Comparison of ENCODE assay signal across 10 cellular contexts in genomic region chr5:148469446-148470062, GRCh38.
DNase-seq lines count a peak whose midpoint lies in the region; ATAC-seq, FAIRE-seq and TF ChIP-seq lines count a peak whose summit lies in the region.
"Had no signal": no experiment of that assay in that cellular context is flagged by ENCODE, and none has a peak within 500 bp of the region (broad histone marks: within the 10 kb centered on the region; RNA-seq: fewer than 3 reads in every experiment).

No MANE protein-coding gene starts in this region.

- no CpG with 5 or more reads among the region's 5 CpGs for WGBS in IMR-90 (ENCODE audit: extremely low coverage in 2 of 2, insufficient read length in 1 of 2), 2 experiments
- 13% methylated on average over 5 of the region's 5 CpGs for WGBS in K562 (ENCODE audit: insufficient coverage, low coverage, missing lambda C conversion rate)

- H2AFZ ChIP-seq in IMR-90 (replicated peaks; ENCODE audit: low read length, poor library complexity) (peak overlapping the region; percentile 4), K562 (ENCODE audit: low read depth, low read length) (peak overlapping the region; percentile 12; the same call in 1 of the 2 replicates)

- H2BK15ac ChIP-seq in IMR-90 (ENCODE audit: low read depth, low read length) = no peak overlapping the region

- FAIRE-seq in K562 (lab: Jason Lieb, UNC) = no peak
- FAIRE-seq in urothelium cell line (lab: Jason Lieb, UNC) = no peak
- FAIRE-seq: frontal cortex had no signal

- H3K14ac ChIP-seq in IMR-90 (replicated peaks; ENCODE audit: low read depth, low read length) = no peak overlapping the region

- H3K9me3 ChIP-seq in IMR-90 (ENCODE audit: control insufficient read depth, insufficient read depth, low read length) (no peaks in the 10 kb centered on the region), K562 (replicated peaks; ENCODE audit: control insufficient read depth, insufficient read depth, low read depth, low read length) (no peaks in the 10 kb centered on the region), skeletal muscle satellite cell (replicated peaks; ENCODE audit: low read length) (no peaks in the 10 kb centered on the region)

- H4K5ac ChIP-seq in IMR-90 (ENCODE audit: low read depth, low read length) = no peak overlapping the region

- H3K9me1 ChIP-seq in IMR-90 (ENCODE audit: insufficient read depth, low read length) (no peaks in the 10 kb centered on the region), K562 (ENCODE audit: control insufficient read depth, insufficient read depth, low read length) (no peaks in the 10 kb centered on the region)

- H2AK9ac ChIP-seq in IMR-90 (replicated peaks; ENCODE audit: low read depth, low read length, poor library complexity) = no peak overlapping the region

- TF ChIP-seq EP300 in K562 (IDR thresholded peaks at IDR 0.05; ENCODE audit: low read length) = no peak

- no peaks in the 10 kb centered on the region; the same call in 1 of the 2 replicates for H3K27me3 ChIP-seq in IMR-90 (ENCODE audit: control insufficient read depth, insufficient read depth, low read length)
- no peaks in the 10 kb centered on the region for H3K27me3 ChIP-seq in K562 (ENCODE audit: control insufficient read depth in 2 of 2, insufficient read depth in 2 of 2, low read length in 2 of 2)
- H3K27me3 ChIP-seq in skeletal muscle satellite cell (ENCODE audit: control insufficient read depth, insufficient read depth, low read length) = no peaks in the 10 kb centered on the region

- CTCF ChIA-PET in IMR-90 (lab: Yijun Ruan, JAX) = interaction anchor here (0.6 to 1.3 kb wide), 4 partner anchors 9 to 341 kb away, joined by 3 to 4 read pairs (median 3); no protein-coding TSS in a partner anchor
- CTCF ChIA-PET in K562 (lab: Yijun Ruan, JAX; ENCODE audit: low intra/inter-chr PET ratio) = no interaction called here

- H3K56ac ChIP-seq in IMR-90 (ENCODE audit: extremely low read depth, insufficient read depth, low read length) = no peak overlapping the region

- no peak overlapping the region for H4K8ac ChIP-seq in IMR-90 (ENCODE audit: low read depth in 2 of 2, low read length in 2 of 2)

- BruUV-seq in IMR-90 (replicated peaks; lab: Mats Ljungman, UMichigan) (no TSS peak), K562 (replicated peaks; lab: Mats Ljungman, UMichigan) (no TSS peak)

- H3K9ac ChIP-seq in IMR-90 (ENCODE audit: low read depth, low read length) (no peak overlapping the region), K562 (ENCODE audit: insufficient read depth in 1 of 2, low read depth in 2 of 2, low read length in 2 of 2) (no peak overlapping the region), skeletal muscle satellite cell (ENCODE audit: low read depth, low read length) (no peak overlapping the region)

- no peak overlapping the region for H2AK5ac ChIP-seq in IMR-90 (ENCODE audit: low read depth, low read length)

- no peak overlapping the region for H3K23ac ChIP-seq in IMR-90 (ENCODE audit: low read depth, low read length)

- POLR2A ChIA-PET in IMR-90 (lab: Charles Lee; ENCODE audit: unreplicated experiment) = interaction anchor here (0.6 kb wide), 1 partner anchor 56 kb away, joined by 3 read pairs; no protein-coding TSS in a partner anchor
- POLR2A ChIA-PET in K562 (lab: Yijun Ruan, JAX) = interaction anchor here (1.0 kb wide), 2 partner anchors 9 to 258 kb away, joined by 3 to 4 read pairs; no protein-coding TSS in a partner anchor

- peak; percentile 79 for ATAC-seq in IMR-90 (ENCODE audit: low read depth)
- no peak for ATAC-seq in K562
- ATAC-seq in HG02981 (IDR thresholded peaks at IDR 0.05; ENCODE audit: unreplicated experiment) = no peak
- ATAC-seq in HG03159 (IDR thresholded peaks at IDR 0.05; ENCODE audit: unreplicated experiment) = no peak
- ATAC-seq: activated T-cell treated with anti-CD3 and anti-CD28 coated beads, Interleukin-2, amount 50 U/mL, for 72 hours had no signal

- peak overlapping the region; percentile 63 for H3K4me2 ChIP-seq in IMR-90 (ENCODE audit: low read depth, low read length)
- H3K4me2 ChIP-seq in K562 (ENCODE audit: insufficient read depth, low read length) = no peak overlapping the region
- H3K4me2 ChIP-seq in skeletal muscle satellite cell (ENCODE audit: low read length) = peak overlapping the region; percentile 46

- H4K91ac ChIP-seq in IMR-90 (ENCODE audit: insufficient read depth, low read depth, low read length) = no peak overlapping the region

- H4K20me1 ChIP-seq in IMR-90 (ENCODE audit: insufficient read depth, low read length) (no peaks in the 10 kb centered on the region), K562 (replicated peaks; ENCODE audit: control insufficient read depth, insufficient read depth, low read length) (no peaks in the 10 kb centered on the region)

- H3K79me1 ChIP-seq in IMR-90 (ENCODE audit: low read depth in 1 of 2, low read length in 2 of 2) = no peaks in the 10 kb centered on the region

- H3K79me2 ChIP-seq in K562 (ENCODE audit: control insufficient read depth, insufficient read depth, low read length) = no peaks in the 10 kb centered on the region

- intact Hi-C loops in IMR-90 (cut with micrococcal nuclease) (loop anchor here (1.0 kb wide), 1 partner anchor 14 kb away; no protein-coding TSS in a partner anchor), K562 (cut with micrococcal nuclease) (no loop called here)

- in situ Hi-C loops in IMR-90 (cut with MboI; ENCODE audit: low sequenced_read_pairs) (no loop called here), K562 (cut with MboI) (no loop called here)

- dilution Hi-C loops in IMR-90 (cut with HindIII; ENCODE audit: low sequenced_read_pairs, unreplicated experiment) = no loop called here

- no peak overlapping the region for H2BK20ac ChIP-seq in IMR-90 (ENCODE audit: low read depth, low read length)

- no peak overlapping the region for H3K18ac ChIP-seq in IMR-90 (ENCODE audit: low read depth, low read length)

- no peak overlapping the region for H2BK120ac ChIP-seq in IMR-90 (ENCODE audit: low read depth, low read length)

- no peak for TF ChIP-seq POLR2A in IMR-90 (IDR thresholded peaks at IDR 0.05; ENCODE audit: low read depth, low read length)
- no peak for TF ChIP-seq POLR2A in K562 (conservative IDR thresholded peaks at IDR 0.05)

- no peak overlapping the region for H2BK5ac ChIP-seq in IMR-90 (ENCODE audit: low read depth, low read length, poor library complexity, severe bottlenecking)

- H3K27ac ChIP-seq in IMR-90 (ENCODE audit: insufficient read depth, low read length) (no peak overlapping the region), K562 (ENCODE audit: extremely low read depth, low read depth, low read length) (no peak overlapping the region)

- H3K4me1 ChIP-seq in IMR-90 (ENCODE audit: control insufficient read depth, insufficient read depth, low read length) = peaks cover 4% of the 10 kb centered on the region; the same call in 1 of the 2 replicates
- H3K4me1 ChIP-seq in K562 (replicated peaks in 1 of 2; ENCODE audit: control insufficient read depth in 2 of 2, insufficient read depth in 2 of 2, low read length in 2 of 2) = peaks cover 0 to 11% of the 10 kb centered on the region in 2 experiments; a peak in 3 of 5 replicates
- peaks cover 44% of the 10 kb centered on the region for H3K4me1 ChIP-seq in skeletal muscle satellite cell (ENCODE audit: control insufficient read depth, insufficient read depth, low read length)

- no peak for TF ChIP-seq CTCF in IMR-90 (conservative IDR thresholded peaks at IDR 0.05; ENCODE audit: low read depth, low read length)
- no peak for TF ChIP-seq CTCF in K562 (IDR thresholded peaks at IDR 0.05 in 2 of 3, conservative IDR thresholded peaks at IDR 0.05 in 1 of 3; ENCODE audit: insufficient read depth in 2 of 3, low read depth in 1 of 3, low read length in 3 of 3)

- H3K4me3 ChIP-seq in IMR-90 (ENCODE audit: insufficient read depth, low read depth, low read length) (no peak overlapping the region), K562 (no peak overlapping the region), skeletal muscle satellite cell (ENCODE audit: low read length) (no peak overlapping the region)

- DNase-seq in IMR-90 (peak; percentile 76), K562 (ENCODE audit: extremely low read depth in 1 of 4, low spot score in 3 of 4) (no peak), hepatic stellate cell (ENCODE audit: low spot score) (peak; percentile 10), urothelium cell line (ENCODE audit: low spot score) (no peak), GF-D8 (lab: John Stamatoyannopoulos, UW) (no peak)
- DNase-seq: activated T-cell treated with anti-CD3 and anti-CD28 coated beads, Interleukin-2, amount 50 U/mL, for 72 hours had no signal

- no peak for TF ChIP-seq RAD21 in IMR-90 (IDR thresholded peaks at IDR 0.05; ENCODE audit: low read length)
- TF ChIP-seq RAD21 in K562 (CRISPR knock-in tag; conservative IDR thresholded peaks at IDR 0.05 in 1 of 2, IDR thresholded peaks at IDR 0.05 in 1 of 2) = no peak

- no peak overlapping the region for H3K4ac ChIP-seq in IMR-90 (ENCODE audit: low read depth, low read length)

- H3K36me3 ChIP-seq in IMR-90 (ENCODE audit: control insufficient read depth, insufficient read depth, low read length) = no peaks in the 10 kb centered on the region
- H3K36me3 ChIP-seq in K562 (ENCODE audit: control insufficient read depth, insufficient read depth, low read length) = no peaks in the 10 kb centered on the region
- H3K36me3 ChIP-seq in skeletal muscle satellite cell (ENCODE audit: insufficient read depth, low read length) = no peaks in the 10 kb centered on the region

TF ChIP-seq in IMR-90, 13 proteins besides CTCF, POLR2A, EP300 and RAD21 (continues in another document):
- TF ChIP-seq MXI1 (IDR thresholded peaks at IDR 0.05; ENCODE audit: borderline replicate concordance, low read depth, low read length) = no peak
- TF ChIP-seq CEBPB (IDR thresholded peaks at IDR 0.05; ENCODE audit: low read depth, low read length) = no peak

TF ChIP-seq in K562, 482 proteins besides CTCF, POLR2A, EP300 and RAD21:
- TF ChIP-seq HNRNPUL1 (IDR thresholded peaks at IDR 0.05; ENCODE audit: low read length) = no peak

Comparison
In these comparisons a context has a peak if more than half of its experiments do, and no peak if none do; other contexts are left out.
1. DNase-seq: peak in IMR-90 (single experiment) and hepatic stellate cell (single experiment); none in K562 (0 of 4), urothelium cell line (single experiment) and GF-D8 (single experiment).